In the genomic region with DNA sequence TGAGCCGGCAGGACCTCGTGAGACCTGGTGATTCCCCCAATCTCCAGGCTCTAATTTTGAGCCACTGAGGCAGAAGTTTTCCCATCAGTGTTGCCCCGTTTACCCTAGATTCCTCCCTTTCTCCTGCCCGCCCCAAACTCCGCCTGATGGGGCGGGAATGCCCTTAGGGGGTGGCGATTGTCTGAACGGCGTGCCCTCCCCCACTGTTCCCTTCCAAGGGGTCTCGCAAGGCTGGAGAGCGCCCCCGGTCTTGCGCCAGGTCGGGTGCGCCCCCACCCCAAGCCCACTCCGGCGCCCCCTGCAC, we compare ENCODE assay signal across 8 cellular contexts. TPM values are rescaled to one million over a fixed set of nuclear protein-coding genes. Genes with fewer than 3 reads are reported as not detected.
DNase-seq lines count a peak whose midpoint lies in the region; ATAC-seq, FAIRE-seq and TF ChIP-seq lines count a peak whose summit lies in the region.

No MANE protein-coding gene starts in this region.

- DNase-seq in M059J (ENCODE audit: low read depth) = peak; percentile 60
- DNase-seq in bronchial epithelial cell (ENCODE audit: low read depth) = peak; percentile 23
- no peak for DNase-seq in thoracic aorta (ENCODE audit: low spot score)
- DNase-seq in stimulated activated CD4-positive, alpha-beta T cell treated with anti-CD3 and anti-CD28 coated beads, Interleukin-12 subunit alpha, Interleukin-12 subunit beta, amount 100 ng/mL, for 4 hours = no peak

- H3K79me2 ChIP-seq in DOHH2 (ENCODE audit: control insufficient read depth, low read length) = peaks cover 31% of the 10 kb centered on the region

- H3K4me2 ChIP-seq in DOHH2 (ENCODE audit: low read length) = peak overlapping the region; percentile 96

- peak; percentile 15 for ATAC-seq in GM21619 (IDR thresholded peaks at IDR 0.05; ENCODE audit: unreplicated experiment)
- no peak for ATAC-seq in thoracic aorta (ENCODE audit: insufficient number of reproducible peaks, low FRiP score, low read depth)
- ATAC-seq in HG03565 (IDR thresholded peaks at IDR 0.05; ENCODE audit: unreplicated experiment) = no peak

- no peak for TF ChIP-seq RAD21 in liver (IDR thresholded peaks at IDR 0.05)

- no peaks in the 10 kb centered on the region for H3K27me3 ChIP-seq in DOHH2 (ENCODE audit: control insufficient read depth, low read length)
- H3K27me3 ChIP-seq in bronchial epithelial cell (ENCODE audit: control insufficient read depth, insufficient read depth, low read length) = no peaks in the 10 kb centered on the region
- H3K27me3 ChIP-seq in liver (ENCODE audit: control insufficient read depth in 4 of 4, insufficient read depth in 4 of 4, low read length in 3 of 4) = no peaks in the 10 kb centered on the region
- no peaks in the 10 kb centered on the region for H3K27me3 ChIP-seq in thoracic aorta (replicated peaks; ENCODE audit: insufficient read depth)

- H3K27ac ChIP-seq in DOHH2 (ENCODE audit: low read depth, low read length) (peak overlapping the region; percentile 63), liver (ENCODE audit: low read depth in 1 of 2, low read length in 2 of 2) (peak overlapping the region; percentile 80 to 95), thoracic aorta (peak overlapping the region; percentile 75 to 82)

- peaks cover 15% of the 10 kb centered on the region for H3K4me1 ChIP-seq in DOHH2 (ENCODE audit: control insufficient read depth, low read length)
- peaks cover 5 to 17% (median 11%) of the 10 kb centered on the region in 4 donors for H3K4me1 ChIP-seq in liver (ENCODE audit: control insufficient read depth in 4 of 4, insufficient read depth in 4 of 4, low read length in 3 of 4)
- H3K4me1 ChIP-seq in thoracic aorta (ENCODE audit: control insufficient read depth in 1 of 2, low read depth in 2 of 2) = peaks cover 10 to 15% of the 10 kb centered on the region in 2 donors

- H4K20me1 ChIP-seq in DOHH2 (ENCODE audit: control insufficient read depth, insufficient read depth, low read depth, low read length) = 0 out of 2 replicates have a peak, but pooled peaks cover 3% of the 10 kb centered on the region

- H3K9ac ChIP-seq in liver (ENCODE audit: low read depth in 1 of 2, low read length in 2 of 2) = peak overlapping the region in 1 of 2 donors; percentile 69

- no peak for FAIRE-seq in bronchial epithelial cell (lab: Jason Lieb, UNC)

- H3K9me2 ChIP-seq in DOHH2 (replicated peaks; ENCODE audit: control insufficient read depth, low read length) = no peaks in the 10 kb centered on the region

- under 1% methylated on average over 17 of the region's 17 CpGs for WGBS in liver

- peaks cover 13% of the 10 kb centered on the region for H3K36me3 ChIP-seq in DOHH2 (ENCODE audit: control insufficient read depth, low read length)
- H3K36me3 ChIP-seq in bronchial epithelial cell (ENCODE audit: control insufficient read depth, insufficient read depth, low read length) = peaks cover 3% of the 10 kb centered on the region
- peaks cover 0 to 3% (median 3%) of the 10 kb centered on the region in 4 donors for H3K36me3 ChIP-seq in liver (ENCODE audit: control insufficient read depth in 4 of 4, insufficient read depth in 3 of 4, low read depth in 1 of 4, low read length in 3 of 4)
- no peaks in the 10 kb centered on the region for H3K36me3 ChIP-seq in thoracic aorta

- peak overlapping the region; percentile 98 for H3K4me3 ChIP-seq in DOHH2 (ENCODE audit: low read length)
- H3K4me3 ChIP-seq in bronchial epithelial cell (ENCODE audit: low read depth, low read length) = peak overlapping the region; percentile 68
- H3K4me3 ChIP-seq in liver (ENCODE audit: low read depth in 1 of 3, low read length in 3 of 3) = peak overlapping the region; percentile 70 to 95 (median 86)
- H3K4me3 ChIP-seq in thoracic aorta = peak overlapping the region; percentile 98

- no peaks in the 10 kb centered on the region for H3F3A ChIP-seq in DOHH2 (ENCODE audit: control insufficient read depth, insufficient read depth)

- H3K9me3 ChIP-seq in DOHH2 (ENCODE audit: control insufficient read depth, insufficient read depth, low read length) = no peaks in the 10 kb centered on the region
- H3K9me3 ChIP-seq in liver (ENCODE audit: control insufficient read depth in 4 of 4, low read length in 3 of 4) = no peaks in the 10 kb centered on the region
- no peaks in the 10 kb centered on the region for H3K9me3 ChIP-seq in thoracic aorta

- no peak for TF ChIP-seq CTCF in DOHH2 (IDR thresholded peaks at IDR 0.05; ENCODE audit: low read depth, low read length, poor library complexity, severe bottlenecking)
- no peak for TF ChIP-seq CTCF in bronchial epithelial cell (IDR thresholded peaks at IDR 0.05; ENCODE audit: insufficient read depth, low read length, severe bottlenecking)
- no peak for TF ChIP-seq CTCF in liver (IDR thresholded peaks at IDR 0.05; ENCODE audit: low read depth, low read length, missing input control)
- no peak for TF ChIP-seq CTCF in thoracic aorta (IDR thresholded peaks at IDR 0.05)

TF ChIP-seq in liver, 16 proteins besides CTCF, POLR2A, EP300 and RAD21:
- TF ChIP-seq YY1 (IDR thresholded peaks at IDR 0.05) (peak; percentile 8), EGR1 (IDR thresholded peaks at IDR 0.05; ENCODE audit: low read depth in 2 of 2) (no peak)

RNA-seq across cellular contexts. Expression of gene ZFP64, which starts 0.5 kb away (rescaled TPM):
- total RNA-seq in M059J (2014; rRNA removed; shearing (Covaris generic)) = 27.2 and 27.4 TPM in 2 replicates
- total RNA-seq in bronchial epithelial cell (27.5 and 49.8 TPM in 2 replicates), liver (1 to 10 TPM; 3.2 to 6.3 TPM), thoracic aorta (10 to 100 TPM; 11.5 to 14.4 TPM)
- 1 to 10 TPM; 4.4 to 5.3 TPM for polyA plus RNA-seq in liver

Comparison
In these comparisons a context has a peak if more than half of its experiments do, and no peak if none do; other contexts are left out.
1. DNase-seq: peak in M059J (single experiment) and bronchial epithelial cell (single experiment); none in thoracic aorta (single experiment) and stimulated activated CD4-positive, alpha-beta T cell treated with anti-CD3 and anti-CD28 coated beads, Interleukin-12 subunit alpha, Interleukin-12 subunit beta, amount 100 ng/mL, for 4 hours (single experiment).
2. Peak in every context shown above with its lines, with median percentiles within 50 percentile points of each other: H3K27ac ChIP-seq and H3K4me3 ChIP-seq.